8 cellular contexts compared by ENCODE assay signal in the genomic region with DNA sequence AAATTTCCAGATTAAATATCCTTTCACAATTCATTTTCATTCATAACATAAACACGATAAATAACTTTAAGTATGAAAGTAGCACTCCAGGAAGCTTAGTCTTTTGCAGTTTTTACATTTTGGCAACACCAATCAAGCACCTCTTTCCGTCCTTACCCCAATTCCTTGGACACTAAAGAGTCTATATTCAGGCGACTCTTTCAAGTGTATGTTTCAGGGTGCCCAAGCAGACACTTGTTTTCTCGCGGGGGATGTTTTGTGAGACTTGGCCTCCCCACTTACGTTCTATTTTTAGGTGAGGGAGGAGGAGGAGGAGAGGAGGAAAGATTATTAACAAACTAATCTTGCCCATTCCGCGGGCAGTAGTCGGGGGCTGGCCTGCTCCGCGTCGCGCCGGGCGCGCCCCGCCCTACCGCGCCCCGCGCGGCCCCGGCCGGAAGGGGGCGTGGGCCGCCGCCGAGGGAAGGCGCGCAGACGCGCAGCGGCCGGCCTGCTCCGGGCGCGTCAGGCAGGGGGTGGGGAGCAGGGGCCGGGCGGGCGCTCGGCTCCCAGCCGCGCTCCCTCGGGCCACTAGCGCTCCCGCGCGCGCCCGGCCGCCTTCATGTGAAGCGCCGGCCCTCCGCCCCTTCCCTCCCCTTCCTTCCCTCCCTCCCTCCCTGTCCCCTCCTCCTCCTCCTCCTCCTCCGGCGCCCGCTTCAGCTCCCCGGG. TPM values are rescaled to one million over a fixed set of nuclear protein-coding genes. Genes with fewer than 3 reads are reported as not detected.
DNase-seq lines count a peak whose midpoint lies in the region; ATAC-seq lines count a peak whose summit lies in the region.

A gene (plus strand): TSS at position 473 of the 708 bp plus-strand sequence. CDS start 337 bp downstream, outside the sequence.

- peak; percentile 86 for ATAC-seq in GM18511 (IDR thresholded peaks at IDR 0.05; ENCODE audit: unreplicated experiment)
- ATAC-seq in HG03045 (IDR thresholded peaks at IDR 0.05; ENCODE audit: unreplicated experiment), result peak; percentile 95
- peak; percentile 93 for ATAC-seq in activated CD4-positive, CD25-positive, alpha-beta regulatory T cell treated with anti-CD3 and anti-CD28 coated beads, Interleukin-2, amount 50 U/mL, for 24 hours

- H3K27me3 ChIP-seq in ACC112 (ENCODE audit: insufficient read depth, low read length), result no peaks in the 10 kb centered on the region

- H2AFZ ChIP-seq in ACC112 (ENCODE audit: low read length, unreplicated experiment), result peak within 1 kb of the TSS; percentile 97

- peaks cover 29% of the 10 kb centered on the region for H3K4me1 ChIP-seq in ACC112 (ENCODE audit: control insufficient read depth, insufficient read depth, low read length, unreplicated experiment)

- H3K27ac ChIP-seq in ACC112 (ENCODE audit: low read depth, low read length), result peak within 1 kb of the TSS; percentile 74

- peaks cover 7% of the 10 kb centered on the region for H3K36me3 ChIP-seq in ACC112 (ENCODE audit: insufficient read depth, low read length)

- peak; percentile 86 for DNase-seq in NCI-H2196 (lab: John Stamatoyannopoulos, UW; ENCODE audit: unreplicated experiment)
- peak; percentile 81 for DNase-seq in cerebellum (ENCODE audit: low spot score)
- DNase-seq in kidney glomerular epithelial cell (lab: John Stamatoyannopoulos, UW), result peak; percentile 67
- DNase-seq in stimulated activated CD4-positive, alpha-beta T cell treated with anti-CD3 and anti-CD28 coated beads, Interleukin-15, amount 100 ng/mL, for 48 hours (ENCODE audit: low read depth in 2 of 2), result peak; percentile 32 to 63

- peak within 1 kb of the TSS; percentile 94 for H3K4me3 ChIP-seq in ACC112 (ENCODE audit: low read depth, low read length)

- H3K79me2 ChIP-seq in ACC112 (ENCODE audit: control insufficient read depth, insufficient read depth, low read length, unreplicated experiment), result peaks cover 43% of the 10 kb centered on the region

RNA-seq across cellular contexts. Expression of the gene that starts here (rescaled TPM):
- total RNA-seq in cerebellum, result 62.5 TPM

Comparison
In these comparisons a context has a peak if more than half of its experiments do, and no peak if none do; other contexts are left out.
1. Peak in every context shown above with its lines: DNase-seq, ATAC-seq, H3K4me3 ChIP-seq and H3K27ac ChIP-seq.